2 cellular contexts compared by ENCODE assay signal in genomic region chr12:53935562-53936341, GRCh38.
TF ChIP-seq lines count a peak whose summit lies in the region.

No MANE protein-coding gene starts in this region.

TF ChIP-seq in HEK293T, 16 proteins besides CTCF, POLR2A, EP300 and RAD21:
- TF ChIP-seq SP1 (IDR thresholded peaks at IDR 0.05) (no peak), HDGF (IDR thresholded peaks at IDR 0.05; ENCODE audit: borderline replicate concordance) (no peak), SUZ12 (IDR thresholded peaks at IDR 0.05) (no peak), LEF1 (IDR thresholded peaks at IDR 0.05; ENCODE audit: borderline replicate concordance) (no peak), FOXA1 (IDR thresholded peaks at IDR 0.05) (no peak), FOXM1 (IDR thresholded peaks at IDR 0.05; ENCODE audit: borderline replicate concordance) (no peak), ELF4 (IDR thresholded peaks at IDR 0.05) (no peak), ZNF384 (IDR thresholded peaks at IDR 0.05) (no peak), CTBP1 (IDR thresholded peaks at IDR 0.05; ENCODE audit: borderline replicate concordance) (no peak), FOXK2 (IDR thresholded peaks at IDR 0.05) (no peak), TARDBP (IDR thresholded peaks at IDR 0.05) (no peak), BHLHE40 (IDR thresholded peaks at IDR 0.05; ENCODE audit: borderline replicate concordance) (no peak), NFRKB (IDR thresholded peaks at IDR 0.05) (no peak), L3MBTL2 (conservative IDR thresholded peaks at IDR 0.05) (no peak), ARNT (IDR thresholded peaks at IDR 0.05) (no peak)
- TF ChIP-seq, protein P1, sequence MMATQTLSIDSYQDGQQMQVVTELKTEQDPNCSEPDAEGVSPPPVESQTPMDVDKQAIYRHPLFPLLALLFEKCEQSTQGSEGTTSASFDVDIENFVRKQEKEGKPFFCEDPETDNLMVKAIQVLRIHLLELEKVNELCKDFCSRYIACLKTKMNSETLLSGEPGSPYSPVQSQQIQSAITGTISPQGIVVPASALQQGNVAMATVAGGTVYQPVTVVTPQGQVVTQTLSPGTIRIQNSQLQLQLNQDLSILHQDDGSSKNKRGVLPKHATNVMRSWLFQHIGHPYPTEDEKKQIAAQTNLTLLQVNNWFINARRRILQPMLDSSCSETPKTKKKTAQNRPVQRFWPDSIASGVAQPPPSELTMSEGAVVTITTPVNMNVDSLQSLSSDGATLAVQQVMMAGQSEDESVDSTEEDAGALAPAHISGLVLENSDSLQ (IDR thresholded peaks at IDR 0.05) = no peak
TF ChIP-seq in HEK293T: peak in this region for 0.

TF ChIP-seq in WTC11, 78 proteins besides CTCF, POLR2A, EP300 and RAD21:
- TF ChIP-seq ZBTB21 (CRISPR knock-in tag; IDR thresholded peaks at IDR 0.05; ENCODE audit: borderline replicate concordance) (no peak), TEAD1 (CRISPR knock-in tag; IDR thresholded peaks at IDR 0.05) (no peak), CREB1 (CRISPR knock-in tag; IDR thresholded peaks at IDR 0.05) (no peak), ELF4 (CRISPR knock-in tag; IDR thresholded peaks at IDR 0.05; ENCODE audit: low read depth) (no peak), HMGA2 (CRISPR knock-in tag; IDR thresholded peaks at IDR 0.05) (no peak), SMAD4 (CRISPR knock-in tag; IDR thresholded peaks at IDR 0.05) (no peak), FOXP4 (CRISPR knock-in tag; IDR thresholded peaks at IDR 0.05) (no peak), ZNF219 (CRISPR knock-in tag; IDR thresholded peaks at IDR 0.05; ENCODE audit: borderline replicate concordance) (no peak), NR1H2 (CRISPR knock-in tag; IDR thresholded peaks at IDR 0.05) (no peak)
